ENCODE assay signal across 18 cellular contexts in genomic region chr1:200134116-200134515, GRCh38.
"Had no signal": no experiment of that assay in that cellular context is flagged by ENCODE, and none has a peak within 500 bp of the region (broad histone marks: within the 10 kb centered on the region; RNA-seq: fewer than 3 reads in every experiment).

No MANE protein-coding gene starts in this region.

- H3K9me3 Mint-ChIP-seq: naive thymus-derived CD8-positive, alpha-beta T cell had no signal

- H3K36me3 Mint-ChIP-seq: naive thymus-derived CD8-positive, alpha-beta T cell had no signal

- DNase-seq: central memory CD4-positive, alpha-beta T cell; cortex of kidney; dorsolateral prefrontal cortex; effector CD8-positive, alpha-beta T cell; heart left ventricle; hypothalamus; left colon; naive thymus-derived CD8-positive, alpha-beta T cell; posterior cingulate gyrus; right cardiac atrium; stimulated activated CD4-positive, alpha-beta T cell treated with anti-CD3 and anti-CD28 coated beads, Interleukin-2, amount 100 ng/mL, for 48 hours; stimulated activated naive CD4-positive, alpha-beta T cell treated with Interleukin-2 at 50 U/mL for 16 hours; trophoblast cell had no signal

- H3K27ac Mint-ChIP-seq: naive thymus-derived CD8-positive, alpha-beta T cell had no signal

- H3K27me3 ChIP-seq: dorsolateral prefrontal cortex, heart left ventricle had no signal

- H3K27ac ChIP-seq: dorsolateral prefrontal cortex, heart left ventricle, neutrophil had no signal

- H3K4me3 Mint-ChIP-seq: naive thymus-derived CD8-positive, alpha-beta T cell had no signal

- H3K27me3 Mint-ChIP-seq: naive thymus-derived CD8-positive, alpha-beta T cell had no signal

- H3K36me3 ChIP-seq: heart left ventricle, neutrophil had no signal

- H3K4me3 ChIP-seq: dorsolateral prefrontal cortex, heart left ventricle, smooth muscle cell had no signal

- FAIRE-seq: frontal cortex, islet of Langerhans, urothelium cell line had no signal

- H3K9me3 ChIP-seq: heart left ventricle, neutrophil had no signal
